ENCODE assay signal across 20 cellular contexts in genomic region chr1:31756578-31756977, GRCh38.
"Had no signal": no experiment of that assay in that cellular context is flagged by ENCODE, and none has a peak within 500 bp of the region (broad histone marks: within the 10 kb centered on the region; RNA-seq: fewer than 3 reads in every experiment).

No MANE protein-coding gene starts in this region.

- H3K4me3 ChIP-seq: SJCRH30 had no signal

- H3K4me2 ChIP-seq: KMS-11 had no signal

- H3K27ac ChIP-seq: KMS-11, SJCRH30 had no signal

- H3K9ac ChIP-seq: KMS-11 had no signal

- ATAC-seq: HepG2, SK-N-SH treated with all-trans-retinoic acid at 6 μM for 48 hours had no signal

- DNase-seq: IMR-90, Kasumi-1, MV-4-11, NCI-H1048, NCI-H1105, NCI-H1436 treated with DMSO at 0.1 percent for 48 hours, NCI-H1694, NCI-H1930, NCI-H2081, NCI-H2107, NCI-H2227 treated with DMSO at 0.1 percent for 48 hours, NCI-H510A, NCI-H524 treated with DMSO at 0.1 percent for 48 hours, NCI-H774, RPMI8226, SHP77 treated with DMSO at 0.1 percent for 48 hours had no signal

- H3K36me3 ChIP-seq: SJCRH30 had no signal

- H3K27me3 ChIP-seq: SJCRH30 had no signal

- H3K9me3 ChIP-seq: SJCRH30 had no signal
